ENCODE assay signal across 20 cellular contexts in genomic region chr15:34047893-34048775, GRCh38. TPM values are rescaled to one million over a fixed set of nuclear protein-coding genes. Genes with fewer than 3 reads are reported as not detected.
DNase-seq lines count a peak whose midpoint lies in the region; ATAC-seq, FAIRE-seq and TF ChIP-seq lines count a peak whose summit lies in the region.
"Had no signal": no experiment of that assay in that cellular context is flagged by ENCODE, and none has a peak within 500 bp of the region (broad histone marks: within the 10 kb centered on the region; RNA-seq: fewer than 3 reads in every experiment).

No MANE protein-coding gene starts in this region.

- H2AFZ ChIP-seq in PC-3 (ENCODE audit: low read length), result peak overlapping the region; percentile 42; the same call in 1 of the 2 replicates

- H3K4me3 Mint-ChIP-seq in chondrocyte (ENCODE audit: unreplicated experiment), result no peak overlapping the region
- H3K4me3 Mint-ChIP-seq in osteocyte (ENCODE audit: unreplicated experiment), result peak overlapping the region; percentile 21
- H3K4me3 Mint-ChIP-seq: activated naive CD4-positive, alpha-beta T cell treated with anti-CD3 and anti-CD28 coated beads, Interleukin-2, amount 50 U/mL, for 24 hours; CD14-positive monocyte; nephron progenitor cell had no signal

- POLR2A ChIA-PET in PC-3 (lab: Charles Lee; ENCODE audit: unreplicated experiment), result interaction anchor here (0.5 to 0.6 kb wide), 2 partner anchors 176 to 589 kb away, joined by 4 to 6 read pairs; no protein-coding TSS in a partner anchor

- intact Hi-C loops in PC-3 (cut with micrococcal nuclease), result no loop called here

- H4K20me1 ChIP-seq in PC-3 (ENCODE audit: low read length), result no peaks in the 10 kb centered on the region

- peaks cover 5% of the 10 kb centered on the region; the same call in 1 of the 2 replicates for H3K9me3 ChIP-seq in PC-3 (ENCODE audit: low read length)

- H3K9me2 ChIP-seq in PC-3 (replicated peaks; ENCODE audit: low read length), result no peaks in the 10 kb centered on the region

- peaks cover 32% of the 10 kb centered on the region for H3K9me3 Mint-ChIP-seq in chondrocyte (ENCODE audit: low read depth)
- H3K9me3 Mint-ChIP-seq in osteocyte (ENCODE audit: unreplicated experiment), result peaks cover 26% of the 10 kb centered on the region

- H3K4me1 ChIP-seq in PC-3 (ENCODE audit: insufficient read depth, low read length), result peaks cover 18% of the 10 kb centered on the region

- TF ChIP-seq POLR2A in H54 (IDR thresholded peaks at IDR 0.05; ENCODE audit: low read depth, low read length), result no peak; the same call in 1 of the 2 replicates

- no peaks in the 10 kb centered on the region for H3F3A ChIP-seq in PC-3 (ENCODE audit: low read length, unreplicated experiment)

- ATAC-seq in PC-3 (no peak), HG02798 (IDR thresholded peaks at IDR 0.05; ENCODE audit: poor library complexity, unreplicated experiment) (no peak), HG02885 (IDR thresholded peaks at IDR 0.05; ENCODE audit: poor library complexity, unreplicated experiment) (no peak)

- TF ChIP-seq CTCF in PC-3 (conservative IDR thresholded peaks at IDR 0.05; ENCODE audit: low read depth, low read length) (no peak), chondrocyte (IDR thresholded peaks at IDR 0.05) (no peak), osteocyte (IDR thresholded peaks at IDR 0.05) (no peak)

- H3K27me3 ChIP-seq in PC-3 (ENCODE audit: low read length), result no peaks in the 10 kb centered on the region
- H3K27me3 ChIP-seq: tibial artery had no signal

- CTCF ChIA-PET in PC-3 (lab: Charles Lee), result no interaction called here

- H3K4me2 ChIP-seq in PC-3 (ENCODE audit: low read length), result peak overlapping the region; percentile 60

- H3K36me3 ChIP-seq in PC-3 (ENCODE audit: low read depth, low read length), result peaks cover 2% of the 10 kb centered on the region; the same call in 1 of the 2 replicates
- H3K36me3 ChIP-seq: tibial artery had no signal

- FAIRE-seq in H54 (lab: Jason Lieb, UNC), result peak; percentile 33
- FAIRE-seq: endometrium had no signal

- H3K79me2 ChIP-seq in PC-3 (ENCODE audit: low read length), result no peaks in the 10 kb centered on the region

- H3K4me1 Mint-ChIP-seq in chondrocyte (ENCODE audit: low read depth), result peaks cover 45% of the 10 kb centered on the region
- peaks cover 27% of the 10 kb centered on the region for H3K4me1 Mint-ChIP-seq in osteocyte (ENCODE audit: unreplicated experiment)
- H3K4me1 Mint-ChIP-seq: activated naive CD4-positive, alpha-beta T cell treated with anti-CD3 and anti-CD28 coated beads, Interleukin-2, amount 50 U/mL, for 24 hours; CD14-positive monocyte; nephron progenitor cell had no signal

- H3K27ac Mint-ChIP-seq in chondrocyte (ENCODE audit: unreplicated experiment), result peak overlapping the region; percentile 92
- peak overlapping the region; percentile 70 for H3K27ac Mint-ChIP-seq in osteocyte (ENCODE audit: unreplicated experiment)
- H3K27ac Mint-ChIP-seq: activated naive CD4-positive, alpha-beta T cell treated with anti-CD3 and anti-CD28 coated beads, Interleukin-2, amount 50 U/mL, for 24 hours; CD14-positive monocyte; nephron progenitor cell had no signal

- peak overlapping the region; percentile 25; the same call in 1 of the 2 replicates for H3K4me3 ChIP-seq in PC-3 (ENCODE audit: low read length)
- H3K4me3 ChIP-seq: tibial artery had no signal

- H3K27ac ChIP-seq in PC-3 (ENCODE audit: low read length) (peak overlapping the region; percentile 28; the same call in 1 of the 2 replicates), caudate nucleus (ENCODE audit: low read depth, low read length) (no peak overlapping the region)
- H3K27ac ChIP-seq: tibial artery had no signal

- H3K36me3 Mint-ChIP-seq in chondrocyte (ENCODE audit: low read depth) (peaks cover 29% of the 10 kb centered on the region), osteocyte (ENCODE audit: unreplicated experiment) (peaks cover 20% of the 10 kb centered on the region)
- H3K36me3 Mint-ChIP-seq: CD14-positive monocyte had no signal

- H3K27me3 Mint-ChIP-seq in chondrocyte (ENCODE audit: low read depth) (no peaks in the 10 kb centered on the region), osteocyte (ENCODE audit: unreplicated experiment) (no peaks in the 10 kb centered on the region)
- H3K27me3 Mint-ChIP-seq: activated naive CD4-positive, alpha-beta T cell treated with anti-CD3 and anti-CD28 coated beads, Interleukin-2, amount 50 U/mL, for 24 hours had no signal

- H3K9ac ChIP-seq in PC-3 (ENCODE audit: low read length), result no peak overlapping the region

- DNase-seq in H54 (ENCODE audit: insufficient read length, low spot score), result no peak
- DNase-seq in PC-3, result no peak
- DNase-seq in chondrocyte (ENCODE audit: low spot score), result no peak
- DNase-seq in osteocyte (ENCODE audit: extremely low spot score, unreplicated experiment), result no peak
- no peak for DNase-seq in caudate nucleus (lab: John Stamatoyannopoulos, UW)
- DNase-seq in ecto neural progenitor cell (ENCODE audit: low spot score), result no peak
- DNase-seq: activated CD4-positive, alpha-beta T cell treated with anti-CD3 and anti-CD28 coated beads for 48 hours; activated T-cell treated with anti-CD3 and anti-CD28 coated beads, Interleukin-2, amount 50 U/mL, for 1 hour; DMS53; foreskin melanocyte; NCI-H1105; nephron progenitor cell; SHP77; stimulated activated CD4-positive, alpha-beta T cell treated with anti-CD3 and anti-CD28 coated beads, Interleukin-4, amount 100 ng/mL, for 4 hours; tibial artery had no signal

- BruUV-seq in PC-3 (replicated peaks; lab: Mats Ljungman, UMichigan), result no TSS peak

RNA-seq across cellular contexts. Expression of gene AVEN, which starts 9.1 kb away (rescaled TPM):
- total RNA-seq in PC-3 (2014; rRNA removed) (10.5 TPM in 2 replicates), chondrocyte (16.5 to 27.3 TPM (median 26.4 TPM) in 3 replicates), osteocyte (12.5 and 14.8 TPM in 2 replicates)

RNA-seq across cellular contexts. Expression of gene EMC7, which starts 53.5 kb away (rescaled TPM):
- total RNA-seq in PC-3 (2014; rRNA removed) (50.3 and 66.0 TPM in 2 replicates), chondrocyte (88.6 to 106 TPM (median 98.7 TPM) in 3 replicates), osteocyte (84.9 and 89.9 TPM in 2 replicates)

RNA-seq across cellular contexts. Expression of gene PGBD4, which starts 53.7 kb away (rescaled TPM):
- 1.2 and 2.6 TPM in 2 replicates for total RNA-seq in PC-3 (2014; rRNA removed)
- 1.6 to 1.8 TPM (median 1.6 TPM) in 3 replicates for total RNA-seq in chondrocyte
- 2.0 TPM in 2 replicates for total RNA-seq in osteocyte
